Comparison of ENCODE assay signal across 8 cellular contexts in genomic region chr4:186724048-186724860, GRCh38. TPM values are rescaled to one million over a fixed set of nuclear protein-coding genes. Genes with fewer than 3 reads are reported as not detected.
DNase-seq lines count a peak whose midpoint lies in the region; ATAC-seq and TF ChIP-seq lines count a peak whose summit lies in the region.

No MANE protein-coding gene starts in this region.

- DNase-seq in GM03348 (ENCODE audit: low spot score) (peak; percentile 82), erythroblast (lab: John Stamatoyannopoulos, UW) (peak; percentile 48 to 50), mucosa of gallbladder (ENCODE audit: low spot score) (peak; percentile 32), SIG-M5 (lab: John Stamatoyannopoulos, UW) (no peak)
- no peak for DNase-seq in activated CD4-positive, CD25-positive, alpha-beta regulatory T cell (lab: John Stamatoyannopoulos, UW)

- no peak for TF ChIP-seq POLR2A in erythroblast (IDR thresholded peaks at IDR 0.05; ENCODE audit: low read length)

- ATAC-seq in GM21786 (IDR thresholded peaks at IDR 0.05; ENCODE audit: unreplicated experiment): no peak
- ATAC-seq in HG02885 (IDR thresholded peaks at IDR 0.05; ENCODE audit: poor library complexity, unreplicated experiment): no peak

TF ChIP-seq in PFSK-1, 5 proteins besides CTCF, POLR2A, EP300 and RAD21:
- TF ChIP-seq SIN3A (IDR thresholded peaks at IDR 0.05; ENCODE audit: borderline replicate concordance, insufficient read depth, low read length) (peak; percentile 71; the same call in 1 of the 2 replicates), POLR2AphosphoS5 (IDR thresholded peaks at IDR 0.05; ENCODE audit: low read depth, low read length) (no peak), TAF1 (IDR thresholded peaks at IDR 0.05; ENCODE audit: borderline replicate concordance, insufficient read depth, low read length) (peak; percentile 6; the same call in 1 of the 2 replicates), FOXP2 (optimal IDR thresholded peaks at IDR 0.05; ENCODE audit: borderline replicate concordance, extremely low read depth, extremely low read length, insufficient read depth) (no peak)

RNA-seq across cellular contexts. Expression of gene FAT1, which starts 0.6 kb away (rescaled TPM):
- polyA plus RNA-seq in PFSK-1 (2012; ENCODE audit: insufficient read length, low read depth): 68.6 TPM
- 172 TPM for total RNA-seq in mucosa of gallbladder

Comparison
In these comparisons a context has a peak if more than half of its experiments do, and no peak if none do; other contexts are left out.
1. DNase-seq: peak in GM03348 (single experiment), erythroblast (2 of 2) and mucosa of gallbladder (single experiment); none in activated CD4-positive, CD25-positive, alpha-beta regulatory T cell (0 of 4) and SIG-M5 (single experiment).